Comparison of ENCODE assay signal across 24 cellular contexts in genomic region chr1:64036549-64036948, GRCh38.
"Had no signal": no experiment of that assay in that cellular context is flagged by ENCODE, and none has a peak within 500 bp of the region (broad histone marks: within the 10 kb centered on the region; RNA-seq: fewer than 3 reads in every experiment).

No MANE protein-coding gene starts in this region.

- H3K27ac ChIP-seq: hepatocyte, left ventricle myocardium inferior, pancreas, prostate gland, spleen, transverse colon, upper lobe of left lung, vagina had no signal

- H3K9me3 ChIP-seq: left ventricle myocardium inferior, mucosa of descending colon, pancreas, prostate gland, spleen, transverse colon, upper lobe of left lung, vagina had no signal

- H3K4me3 Mint-ChIP-seq: naive thymus-derived CD4-positive, alpha-beta T cell; natural killer cell treated with Interleukin-12 subunit alpha and Interleukin-12 subunit beta and Interleukin-15 and Interleukin-18, amount 100 ng/mL, for 72 hours; stimulated activated effector memory CD8-positive, alpha-beta T cell treated with anti-CD3 and anti-CD28 coated beads, Interleukin-12 subunit alpha, Interleukin-12 subunit beta, amount 100 ng/mL, for 72 hours; stimulated activated naive CD8-positive, alpha-beta T cell treated with anti-CD3 and anti-CD28 coated beads, Interleukin-15, Interleukin-2, amounts not matched to agents 100 ng/mL and 50 ng/mL, for 24 hours had no signal

- H3K27ac Mint-ChIP-seq: naive thymus-derived CD4-positive, alpha-beta T cell; natural killer cell treated with Interleukin-12 subunit alpha and Interleukin-12 subunit beta and Interleukin-15 and Interleukin-18, amount 100 ng/mL, for 72 hours; stimulated activated effector memory CD8-positive, alpha-beta T cell treated with anti-CD3 and anti-CD28 coated beads, Interleukin-12 subunit alpha, Interleukin-12 subunit beta, amount 100 ng/mL, for 72 hours; stimulated activated naive CD8-positive, alpha-beta T cell treated with anti-CD3 and anti-CD28 coated beads, Interleukin-15, Interleukin-2, amounts not matched to agents 100 ng/mL and 50 ng/mL, for 24 hours had no signal

- H3K9me3 Mint-ChIP-seq: natural killer cell treated with Interleukin-12 subunit alpha and Interleukin-12 subunit beta and Interleukin-15 and Interleukin-18, amount 100 ng/mL, for 72 hours; stimulated activated effector memory CD8-positive, alpha-beta T cell treated with anti-CD3 and anti-CD28 coated beads, Interleukin-12 subunit alpha, Interleukin-12 subunit beta, amount 100 ng/mL, for 72 hours; stimulated activated naive CD8-positive, alpha-beta T cell treated with anti-CD3 and anti-CD28 coated beads, Interleukin-15, Interleukin-2, amounts not matched to agents 100 ng/mL and 50 ng/mL, for 24 hours had no signal

- H2AFZ ChIP-seq: hepatocyte had no signal

- DNase-seq: islet precursor cell; left ventricle myocardium inferior; mesendoderm; midbrain; mucosa of descending colon; naive thymus-derived CD4-positive, alpha-beta T cell; pancreas; posterior cingulate gyrus; retina; right cardiac atrium; small intestine; spleen; stimulated activated CD4-positive, alpha-beta T cell treated with anti-CD3 and anti-CD28 coated beads, Interleukin-4, amount 100 ng/mL, for 24 hours; stimulated activated naive CD4-positive, alpha-beta T cell; transverse colon; upper lobe of left lung had no signal

- H3K27me3 Mint-ChIP-seq: stimulated activated naive CD8-positive, alpha-beta T cell treated with anti-CD3 and anti-CD28 coated beads, Interleukin-15, Interleukin-2, amounts not matched to agents 100 ng/mL and 50 ng/mL, for 24 hours had no signal

- H3K4me2 ChIP-seq: hepatocyte had no signal

- H3K4me1 ChIP-seq: pancreas, prostate gland had no signal

- H3K4me3 ChIP-seq: hepatocyte, left ventricle myocardium inferior, lung, mucosa of descending colon, pancreas, prostate gland, spleen, transverse colon, upper lobe of left lung, vagina had no signal

- H3K4me1 Mint-ChIP-seq: naive thymus-derived CD4-positive, alpha-beta T cell; stimulated activated effector memory CD8-positive, alpha-beta T cell treated with anti-CD3 and anti-CD28 coated beads, Interleukin-12 subunit alpha, Interleukin-12 subunit beta, amount 100 ng/mL, for 72 hours had no signal

- H3K27me3 ChIP-seq: hepatocyte, pancreas, spleen, transverse colon, upper lobe of left lung, vagina had no signal

- H3K36me3 Mint-ChIP-seq: naive thymus-derived CD4-positive, alpha-beta T cell; natural killer cell treated with Interleukin-12 subunit alpha and Interleukin-12 subunit beta and Interleukin-15 and Interleukin-18, amount 100 ng/mL, for 72 hours; stimulated activated effector memory CD8-positive, alpha-beta T cell treated with anti-CD3 and anti-CD28 coated beads, Interleukin-12 subunit alpha, Interleukin-12 subunit beta, amount 100 ng/mL, for 72 hours had no signal

- H3K36me3 ChIP-seq: left ventricle myocardium inferior, pancreas, prostate gland, spleen, transverse colon, upper lobe of left lung, vagina had no signal

- ATAC-seq: mucosa of descending colon; naive thymus-derived CD4-positive, alpha-beta T cell; natural killer cell treated with Interleukin-12 subunit alpha and Interleukin-12 subunit beta and Interleukin-15 and Interleukin-18, amount 100 ng/mL, for 72 hours; pancreas; right cardiac atrium; sciatic nerve had no signal
